9 cellular contexts compared by ENCODE assay signal in the genomic region with DNA sequence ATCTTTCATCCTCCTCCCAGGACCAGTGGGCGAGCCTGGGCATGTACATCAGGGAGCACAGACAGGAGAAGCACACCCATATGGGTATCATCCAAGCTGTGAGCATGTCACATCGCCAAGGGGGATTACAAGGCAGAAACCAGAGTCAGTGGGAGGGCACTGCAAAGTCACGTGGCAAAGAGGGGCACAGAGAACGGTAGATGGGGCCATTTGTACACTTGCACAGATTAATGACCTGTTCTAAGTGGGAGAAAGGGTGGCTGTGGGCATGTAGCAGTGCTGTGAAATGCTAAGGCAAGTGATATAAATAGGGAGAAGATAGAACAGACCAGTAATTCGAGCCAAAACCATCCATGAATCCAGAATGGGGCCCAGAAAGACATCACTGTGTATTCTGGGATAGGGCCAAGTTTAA.
A peak's percentile ranks its signal among the peaks of the same experiment; 100 is the strongest.
DNase-seq lines count a peak whose midpoint lies in the region; ATAC-seq and TF ChIP-seq lines count a peak whose summit lies in the region.
"Had no signal": no experiment of that assay in that cellular context is flagged by ENCODE, and none has a peak within 500 bp of the region (broad histone marks: within the 10 kb centered on the region; RNA-seq: fewer than 3 reads in every experiment).

No MANE protein-coding gene starts in this region.

- peaks cover 13% of the 10 kb centered on the region for H3K36me3 Mint-ChIP-seq in stimulated activated memory B cell treated with anti-CD40 and anti-IgM and Interleukin-4, amounts not matched to agents 10 μg/mL and 1 μg/mL and 100 μg/mL, for 72 hours

- H3K4me1 Mint-ChIP-seq in stimulated activated memory B cell treated with anti-CD40 and anti-IgM and Interleukin-4, amounts not matched to agents 10 μg/mL and 1 μg/mL and 100 μg/mL, for 72 hours, result peaks cover 74% of the 10 kb centered on the region

- no peaks in the 10 kb centered on the region for H3K27me3 ChIP-seq in Peyer's patch
- H3K27me3 ChIP-seq: colonic mucosa had no signal

- TF ChIP-seq CTCF in Peyer's patch (IDR thresholded peaks at IDR 0.05), result no peak

- no peaks in the 10 kb centered on the region for H3K9me3 ChIP-seq in Peyer's patch
- H3K9me3 ChIP-seq: colonic mucosa had no signal

- H3K27me3 Mint-ChIP-seq in stimulated activated memory B cell treated with anti-CD40 and anti-IgM and Interleukin-4, amounts not matched to agents 10 μg/mL and 1 μg/mL and 100 μg/mL, for 72 hours, result no peaks in the 10 kb centered on the region

- TF ChIP-seq POLR2A in Peyer's patch (IDR thresholded peaks at IDR 0.05), result no peak

- intact Hi-C loops in sciatic nerve (cut with DNase I), result no loop called here

- no peaks in the 10 kb centered on the region for H3K9me3 Mint-ChIP-seq in stimulated activated memory B cell treated with anti-CD40 and anti-IgM and Interleukin-4, amounts not matched to agents 10 μg/mL and 1 μg/mL and 100 μg/mL, for 72 hours

- peak overlapping the region; percentile 11 for H3K27ac Mint-ChIP-seq in stimulated activated memory B cell treated with anti-CD40 and anti-IgM and Interleukin-4, amounts not matched to agents 10 μg/mL and 1 μg/mL and 100 μg/mL, for 72 hours

- H3K4me3 Mint-ChIP-seq in stimulated activated memory B cell treated with anti-CD40 and anti-IgM and Interleukin-4, amounts not matched to agents 10 μg/mL and 1 μg/mL and 100 μg/mL, for 72 hours, result no peak overlapping the region

- no peak overlapping the region for H3K4me3 ChIP-seq in Peyer's patch
- H3K4me3 ChIP-seq: colonic mucosa had no signal

- peaks cover 0 to 16% (median 2%) of the 10 kb centered on the region in 4 donors for H3K4me1 ChIP-seq in Peyer's patch

- H3K27ac ChIP-seq in angular gyrus (ENCODE audit: low read depth, low read length) (peak overlapping the region; percentile 37), Peyer's patch (no peak overlapping the region)
- H3K27ac ChIP-seq: colonic mucosa had no signal

- H3K36me3 ChIP-seq in Peyer's patch, result no peaks in the 10 kb centered on the region
- H3K36me3 ChIP-seq: colonic mucosa had no signal

- DNase-seq in activated T-cell treated with anti-CD3 and anti-CD28 coated beads, Interleukin-2, amount 50 U/mL, for 48 hours, result peak; percentile 39 to 41
- DNase-seq in activated T-cell treated with anti-CD3 and anti-CD28 coated beads for 4 hours (no peak), NCI-H345 treated with DMSO at 0.1 percent for 48 hours (lab: John Stamatoyannopoulos, UW; ENCODE audit: unreplicated experiment) (peak; percentile 73), sciatic nerve (ENCODE audit: low spot score) (no peak), Peyer's patch (no peak)

- ATAC-seq in stimulated activated memory B cell treated with anti-CD40 and anti-IgM and Interleukin-4, amounts not matched to agents 10 μg/mL and 1 μg/mL and 100 μg/mL, for 72 hours, result no peak
- ATAC-seq in sciatic nerve (no peak), GM19397 (IDR thresholded peaks at IDR 0.05; ENCODE audit: unreplicated experiment) (no peak)

Comparison
In these comparisons a context has a peak if more than half of its experiments do, and no peak if none do; other contexts are left out.
1. DNase-seq: peak in activated T-cell treated with anti-CD3 and anti-CD28 coated beads, Interleukin-2, amount 50 U/mL, for 48 hours (2 of 2) and NCI-H345 treated with DMSO at 0.1 percent for 48 hours (single experiment); none in activated T-cell treated with anti-CD3 and anti-CD28 coated beads for 4 hours (single experiment), sciatic nerve (single experiment) and Peyer's patch (0 of 3).